In genomic region chr11:117096973-117097566, GRCh38 we compare ENCODE assay signal across 9 cellular contexts. TPM values are rescaled to one million over a fixed set of nuclear protein-coding genes. Genes with fewer than 3 reads are reported as not detected.
DNase-seq lines count a peak whose midpoint lies in the region; ATAC-seq, FAIRE-seq and TF ChIP-seq lines count a peak whose summit lies in the region.
"Had no signal": no experiment of that assay in that cellular context is flagged by ENCODE, and none has a peak within 500 bp of the region (broad histone marks: within the 10 kb centered on the region; RNA-seq: fewer than 3 reads in every experiment).

No MANE protein-coding gene starts in this region.

- no peak overlapping the region for H2AFZ ChIP-seq in HepG2 (ENCODE audit: low read length)

- peak overlapping the region; percentile 89 for H3K4me3 Mint-ChIP-seq in activated CD4-positive, alpha-beta T cell treated with anti-CD3 and anti-CD28 coated beads, Interleukin-2, amount 10 ng/mL, durations not matched to agents 7 days and 5 days

- TF ChIP-seq EP300 in HepG2 (IDR thresholded peaks at IDR 0.05; ENCODE audit: low read depth in 2 of 2, low read length in 2 of 2) (no peak), HepG2 (CRISPR knock-in tag; IDR thresholded peaks at IDR 0.05; ENCODE audit: borderline replicate concordance) (no peak)

- no peak for TF ChIP-seq CTCF in HepG2 (CRISPR knock-in tag; IDR thresholded peaks at IDR 0.05)
- no peak for TF ChIP-seq CTCF in thyroid gland (IDR thresholded peaks at IDR 0.05)

- no peak for DNase-seq in activated CD4-positive, alpha-beta T cell treated with anti-CD3 and anti-CD28 coated beads, Interleukin-2, amount 10 ng/mL, durations not matched to agents 7 days and 5 days
- no peak for DNase-seq in activated CD4-positive, alpha-beta T cell treated with anti-CD3 and anti-CD28 coated beads for 48 hours
- DNase-seq in adipocyte (ENCODE audit: low read depth), result peak; percentile 36
- DNase-seq in HepG2 (ENCODE audit: low spot score), result no peak
- DNase-seq in thyroid gland, result no peak
- DNase-seq in NCI-H510A treated with DMSO at 0.1 percent for 48 hours (lab: John Stamatoyannopoulos, UW), result no peak
- DNase-seq in H4 (ENCODE audit: low spot score), result no peak

- POLR2A ChIA-PET in activated CD4-positive, alpha-beta T cell treated with anti-CD3 and anti-CD28 coated beads, Interleukin-2, amount 10 ng/mL, durations not matched to agents 7 days and 5 days (lab: Charles Lee), result interaction anchor here (1.0 kb wide), 1 partner anchor 261 kb away, joined by 3 read pairs; no protein-coding TSS in a partner anchor
- POLR2A ChIA-PET in HepG2 (lab: Yijun Ruan, JAX), result interaction anchor here (0.9 to 5.8 kb wide), 13 partner anchors 10 to 306 kb away, joined by 3 to 69 read pairs (median 7); partner anchors contain the start of genes APOA1, APOC3 and PAFAH1B2

- peaks cover 2% of the 10 kb centered on the region for H3K27me3 Mint-ChIP-seq in activated CD4-positive, alpha-beta T cell treated with anti-CD3 and anti-CD28 coated beads, Interleukin-2, amount 10 ng/mL, durations not matched to agents 7 days and 5 days

- ATAC-seq in HepG2, result no peak
- no peak for ATAC-seq in GM18873 (IDR thresholded peaks at IDR 0.05; ENCODE audit: low FRiP score, unreplicated experiment)

- CTCF ChIA-PET in activated CD4-positive, alpha-beta T cell treated with anti-CD3 and anti-CD28 coated beads, Interleukin-2, amount 10 ng/mL, durations not matched to agents 7 days and 5 days (lab: Charles Lee), result interaction anchor here (0.5 to 2.3 kb wide), 8 partner anchors 9 to 724 kb away, joined by 3 to 8 read pairs (median 3); partner anchors contain the start of gene PAFAH1B2
- CTCF ChIA-PET in HepG2 (lab: Yijun Ruan, JAX; ENCODE audit: low intra/inter-chr PET ratio, low total read pairs), result no interaction called here

- 10% methylated on average over 9 of the region's 9 CpGs for WGBS in HepG2 (ENCODE audit: low lambda C conversion rate)
- WGBS in thyroid gland, 2 donors, result 31 to 34% methylated on average over 9 of the region's 9 CpGs

- H3K9me3 ChIP-seq in adipocyte (ENCODE audit: control insufficient read depth, low read length) (no peaks in the 10 kb centered on the region), HepG2 (ENCODE audit: low read length) (no peaks in the 10 kb centered on the region), thyroid gland (no peaks in the 10 kb centered on the region)

- in situ Hi-C loops in HepG2 (cut with HindIII; ENCODE audit: extremely low pct_ligation_motif_present, low pct_unique_long_range_greater_than_20kb), result loop anchor here (5.0 to 10.0 kb wide), 2 partner anchors 215 to 302 kb away; partner anchors contain the start of gene APOA5

- peaks cover 57% of the 10 kb centered on the region for H3K79me2 ChIP-seq in HepG2 (ENCODE audit: insufficient read depth, low read length)

- H3K27ac Mint-ChIP-seq in activated CD4-positive, alpha-beta T cell treated with anti-CD3 and anti-CD28 coated beads, Interleukin-2, amount 10 ng/mL, durations not matched to agents 7 days and 5 days, result peak overlapping the region; percentile 93

- H3K9me3 Mint-ChIP-seq in activated CD4-positive, alpha-beta T cell treated with anti-CD3 and anti-CD28 coated beads, Interleukin-2, amount 10 ng/mL, durations not matched to agents 7 days and 5 days, result peaks cover 4% of the 10 kb centered on the region

- H3K9ac ChIP-seq in adipocyte (ENCODE audit: low read length) (peak overlapping the region; percentile 94), HepG2 (ENCODE audit: insufficient read depth, low read depth, low read length) (peak overlapping the region; percentile 88)

- no TSS peak for BruUV-seq in HepG2 (replicated peaks; lab: Mats Ljungman, UMichigan)

- no peak for TF ChIP-seq POLR2A in HepG2 (IDR thresholded peaks at IDR 0.05; ENCODE audit: insufficient read depth in 1 of 2, low read depth in 2 of 2, low read length in 2 of 2)
- TF ChIP-seq POLR2A in thyroid gland (IDR thresholded peaks at IDR 0.05), result no peak

- peaks cover 68% of the 10 kb centered on the region for H3K4me1 Mint-ChIP-seq in activated CD4-positive, alpha-beta T cell treated with anti-CD3 and anti-CD28 coated beads, Interleukin-2, amount 10 ng/mL, durations not matched to agents 7 days and 5 days

- H3K4me1 ChIP-seq in adipocyte (ENCODE audit: control insufficient read depth, insufficient read depth, low read length), result peaks cover 39% of the 10 kb centered on the region
- peaks cover 67% of the 10 kb centered on the region for H3K4me1 ChIP-seq in HepG2 (ENCODE audit: insufficient read depth, low read length)
- peaks cover 48 to 62% of the 10 kb centered on the region in 2 donors for H3K4me1 ChIP-seq in thyroid gland

- H3K4me3 ChIP-seq in adipocyte (ENCODE audit: low read length) (peak overlapping the region; percentile 98), HepG2 (replicated peaks in 1 of 3; ENCODE audit: insufficient read depth in 1 of 3, low read depth in 2 of 3, low read length in 3 of 3) (peak overlapping the region; percentile 79 to 89 (median 87)), thyroid gland (replicated peaks in 1 of 3) (peak overlapping the region; percentile 80 to 90 (median 83))

- peaks cover 15% of the 10 kb centered on the region for H3K36me3 Mint-ChIP-seq in activated CD4-positive, alpha-beta T cell treated with anti-CD3 and anti-CD28 coated beads, Interleukin-2, amount 10 ng/mL, durations not matched to agents 7 days and 5 days (ENCODE audit: low read depth)

- H3K4me2 ChIP-seq in HepG2 (ENCODE audit: low read depth, low read length), result peak overlapping the region; percentile 91

- H4K20me1 ChIP-seq in HepG2 (ENCODE audit: insufficient read depth, low read length), result peaks cover 41% of the 10 kb centered on the region

- no peaks in the 10 kb centered on the region for H3K27me3 ChIP-seq in adipocyte (replicated peaks; ENCODE audit: control insufficient read depth, insufficient read depth, low read length)
- no peaks in the 10 kb centered on the region; a peak in 1 of 5 replicates for H3K27me3 ChIP-seq in HepG2 (ENCODE audit: control insufficient read depth in 1 of 2, insufficient read depth in 2 of 2, low read length in 2 of 2)
- no peaks in the 10 kb centered on the region for H3K27me3 ChIP-seq in thyroid gland

- no peak for FAIRE-seq in HepG2 (lab: Jason Lieb, UNC)
- FAIRE-seq: G401.6 had no signal

- no peak for TF ChIP-seq RAD21 in HepG2 (CRISPR knock-in tag; IDR thresholded peaks at IDR 0.05)

- H3K27ac ChIP-seq in HepG2 (ENCODE audit: extremely low read length, insufficient read depth, low read length) (peak overlapping the region; percentile 80), thyroid gland (peak overlapping the region; percentile 95 to 98 (median 98))

- intact Hi-C loops in HepG2 (cut with micrococcal nuclease; ENCODE audit: unreplicated experiment), result loop anchor here (2.0 to 5.0 kb wide), 2 partner anchors 75 to 168 kb away; no protein-coding TSS in a partner anchor
- intact Hi-C loops in thyroid gland (cut with DNase I), result no loop called here

- H3K36me3 ChIP-seq in adipocyte (ENCODE audit: control insufficient read depth, insufficient read depth, low read length, severe bottlenecking) (no peaks in the 10 kb centered on the region), HepG2 (replicated peaks in 1 of 2; ENCODE audit: control insufficient read depth in 1 of 2, insufficient read depth in 2 of 2, low read length in 2 of 2) (no peaks in the 10 kb centered on the region), thyroid gland (no peaks in the 10 kb centered on the region)

RNA-seq across cellular contexts. Expression of gene SIK3, which starts 1.2 kb away (rescaled TPM):
- 10 to 100 TPM; 37.5 to 39.6 TPM for total RNA-seq in activated CD4-positive, alpha-beta T cell treated with anti-CD3 and anti-CD28 coated beads, Interleukin-2, amount 10 ng/mL, durations not matched to agents 7 days and 5 days
- total RNA-seq in HepG2 (2016; rRNA removed; fragmentation: Illumina TruSeq; extraction: Trizol) (9.8 and 11.3 TPM in 2 replicates), thyroid gland (10 to 100 TPM; 46.0 to 86.3 (median 71.9) TPM)
- total RNA-seq in HepG2 (2016; cell fraction: cytosol; rRNA removed; fragmentation: Illumina TruSeq; extraction: Trizol; ENCODE audit: low read depth), result 6.0 and 6.1 TPM in 2 replicates
- 9.5 and 11.9 TPM in 2 replicates for total RNA-seq in HepG2 (2016; cell fraction: insoluble cytoplasmic fraction; rRNA removed; fragmentation: Illumina TruSeq; extraction: Trizol)
- total RNA-seq in HepG2 (2016; cell fraction: membrane; rRNA removed; fragmentation: Illumina TruSeq; extraction: Trizol), result 9.6 and 12.4 TPM in 2 replicates
- 23.0 and 23.2 TPM in 2 replicates for total RNA-seq in HepG2 (2016; cell fraction: nucleus; rRNA removed; fragmentation: Illumina TruSeq; extraction: Trizol)
- polyA plus RNA-seq in HepG2 (2011; rRNA removed), result 5.7 and 8.0 TPM in 2 replicates
- polyA plus RNA-seq in HepG2 (2011; cell fraction: cytosol; rRNA removed), result 4.5 and 4.9 TPM in 2 replicates
- polyA plus RNA-seq in HepG2 (2011; cell fraction: nucleus; rRNA removed), result 27.4 and 30.5 TPM in 2 replicates
- polyA plus RNA-seq in HepG2 (2012), result 16.2 and 16.5 TPM in 2 replicates
- polyA plus RNA-seq in HepG2 (2016; cell fraction: cytosol; fragmentation: Illumina TruSeq; extraction: Trizol; ENCODE audit: low read depth), result 2.3 and 2.6 TPM in 2 replicates
- 8.4 and 11.2 TPM in 2 replicates for polyA plus RNA-seq in HepG2 (2016; cell fraction: insoluble cytoplasmic fraction; fragmentation: Illumina TruSeq; extraction: Trizol; ENCODE audit: low read depth)
- polyA plus RNA-seq in HepG2 (2016; cell fraction: membrane; fragmentation: Illumina TruSeq; extraction: Trizol; ENCODE audit: low read depth), result 4.2 and 5.0 TPM in 2 replicates
- 23.6 and 25.1 TPM in 2 replicates for polyA plus RNA-seq in HepG2 (2016; cell fraction: nucleus; fragmentation: Illumina TruSeq; extraction: Trizol; ENCODE audit: insufficient read depth, low read depth)
- 13.9 and 17.8 TPM in 2 replicates for polyA minus RNA-seq in HepG2 (2011; rRNA and poly(A)+ RNA removed; ENCODE audit: low replicate concordance)
- 5.2 and 6.9 TPM in 2 replicates for polyA minus RNA-seq in HepG2 (2011; cell fraction: cytosol; rRNA and poly(A)+ RNA removed)
- 37.6 and 53.8 TPM in 2 replicates for polyA minus RNA-seq in HepG2 (2011; cell fraction: nucleus; rRNA and poly(A)+ RNA removed)
- 7.7 and 7.8 TPM in 2 replicates for total RNA-seq in H4 (2014; rRNA removed; shearing (Covaris generic))

RNA-seq across cellular contexts. Expression of gene PAFAH1B2, which starts 47.0 kb away (rescaled TPM):
- 10 to 100 TPM; 48.4 to 52.1 TPM for total RNA-seq in activated CD4-positive, alpha-beta T cell treated with anti-CD3 and anti-CD28 coated beads, Interleukin-2, amount 10 ng/mL, durations not matched to agents 7 days and 5 days
- total RNA-seq in HepG2 (2016; rRNA removed; fragmentation: Illumina TruSeq; extraction: Trizol) (104 and 178 TPM in 2 replicates), thyroid gland (100 to 1,000 TPM; 107 to 128 (median 118) TPM)
- 34.4 and 37.3 TPM in 2 replicates for total RNA-seq in HepG2 (2016; cell fraction: cytosol; rRNA removed; fragmentation: Illumina TruSeq; extraction: Trizol; ENCODE audit: low read depth)
- 107 and 164 TPM in 2 replicates for total RNA-seq in HepG2 (2016; cell fraction: insoluble cytoplasmic fraction; rRNA removed; fragmentation: Illumina TruSeq; extraction: Trizol)
- total RNA-seq in HepG2 (2016; cell fraction: membrane; rRNA removed; fragmentation: Illumina TruSeq; extraction: Trizol), result 37.1 and 43.1 TPM in 2 replicates
- total RNA-seq in HepG2 (2016; cell fraction: nucleus; rRNA removed; fragmentation: Illumina TruSeq; extraction: Trizol), result 42.3 and 46.9 TPM in 2 replicates
- polyA plus RNA-seq in HepG2 (2011; rRNA removed), result 27.0 and 28.8 TPM in 2 replicates
- polyA plus RNA-seq in HepG2 (2011; cell fraction: cytosol; rRNA removed), result 21.8 and 24.3 TPM in 2 replicates
- polyA plus RNA-seq in HepG2 (2011; cell fraction: nucleus; rRNA removed), result 15.1 and 15.4 TPM in 2 replicates
- 23.9 and 26.9 TPM in 2 replicates for polyA plus RNA-seq in HepG2 (2012)
- polyA plus RNA-seq in HepG2 (2016; cell fraction: cytosol; fragmentation: Illumina TruSeq; extraction: Trizol; ENCODE audit: low read depth), result 2.7 and 3.0 TPM in 2 replicates
- polyA plus RNA-seq in HepG2 (2016; cell fraction: insoluble cytoplasmic fraction; fragmentation: Illumina TruSeq; extraction: Trizol; ENCODE audit: low read depth), result 70.7 and 75.2 TPM in 2 replicates
- 12.5 and 14.8 TPM in 2 replicates for polyA plus RNA-seq in HepG2 (2016; cell fraction: membrane; fragmentation: Illumina TruSeq; extraction: Trizol; ENCODE audit: low read depth)
- polyA plus RNA-seq in HepG2 (2016; cell fraction: nucleus; fragmentation: Illumina TruSeq; extraction: Trizol; ENCODE audit: insufficient read depth, low read depth), result 26.9 and 30.3 TPM in 2 replicates
- 84.0 and 119 TPM in 2 replicates for polyA minus RNA-seq in HepG2 (2011; rRNA and poly(A)+ RNA removed; ENCODE audit: low replicate concordance)
- polyA minus RNA-seq in HepG2 (2011; cell fraction: cytosol; rRNA and poly(A)+ RNA removed), result 68.8 and 69.8 TPM in 2 replicates
- 42.0 and 56.1 TPM in 2 replicates for polyA minus RNA-seq in HepG2 (2011; cell fraction: nucleus; rRNA and poly(A)+ RNA removed)
- total RNA-seq in H4 (2014; rRNA removed; shearing (Covaris generic)), result 103 and 108 TPM in 2 replicates
